ENCODE assay signal across 11 cellular contexts in the genomic region with DNA sequence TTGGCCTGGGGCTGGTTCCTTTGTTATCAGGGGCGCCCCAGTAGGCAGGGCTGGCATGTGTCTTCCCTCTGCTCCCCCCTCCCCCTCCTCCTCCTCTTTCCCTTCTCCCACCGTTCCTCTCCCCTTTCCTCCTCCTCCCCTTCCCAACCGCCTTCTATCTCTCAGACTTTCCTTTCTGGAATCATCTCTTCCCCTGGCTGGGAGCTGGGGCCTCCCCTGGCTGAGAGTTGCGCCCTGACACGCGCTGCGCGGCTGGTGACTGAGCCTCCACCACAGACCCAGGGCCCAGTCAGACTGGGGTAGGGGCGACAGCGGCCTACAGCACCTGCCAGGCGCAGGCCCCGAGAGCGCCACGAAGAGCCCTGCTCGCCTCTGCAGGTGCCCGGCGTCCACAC. TPM values are rescaled to one million over a fixed set of nuclear protein-coding genes. Genes with fewer than 3 reads are reported as not detected.
DNase-seq lines count a peak whose midpoint lies in the region; ATAC-seq, FAIRE-seq and TF ChIP-seq lines count a peak whose summit lies in the region.
"Had no signal": no experiment of that assay in that cellular context is flagged by ENCODE, and none has a peak within 500 bp of the region (broad histone marks: within the 10 kb centered on the region; RNA-seq: fewer than 3 reads in every experiment).

No MANE protein-coding gene starts in this region.

- no peaks in the 10 kb centered on the region for H3K4me1 Mint-ChIP-seq in endodermal cell
- H3K4me1 Mint-ChIP-seq in HFFc6 (ENCODE audit: low read depth): peaks cover 9% of the 10 kb centered on the region

- no peak overlapping the region for H2AFZ ChIP-seq in neural cell (ENCODE audit: low read depth, low read length)

- FAIRE-seq in D721Med (lab: Jason Lieb, UNC): no peak

- H4K20me1 ChIP-seq in neural cell (ENCODE audit: insufficient read depth): no peaks in the 10 kb centered on the region

- TF ChIP-seq EP300 in neural cell (conservative IDR thresholded peaks at IDR 0.05; ENCODE audit: poor library complexity, severe bottlenecking): no peak

- no peak for TF ChIP-seq POLR2A in uterus (IDR thresholded peaks at IDR 0.05)

- H3K36me3 Mint-ChIP-seq in endodermal cell (ENCODE audit: low read depth) (peaks cover 7% of the 10 kb centered on the region), HFFc6 (ENCODE audit: low read depth) (0 out of 2 replicates have a peak, but pooled peaks cover 5% of the 10 kb centered on the region)

- H3K79me2 ChIP-seq in neural cell (replicated peaks; ENCODE audit: insufficient read depth, low read length): no peaks in the 10 kb centered on the region

- peak; percentile 34 for DNase-seq in stimulated activated CD4-positive, alpha-beta T cell treated with anti-CD3 and anti-CD28 coated beads, Interleukin-15, amount 100 ng/mL, for 24 hours
- DNase-seq in stimulated activated CD4-positive, alpha-beta T cell treated with anti-CD3 and anti-CD28 coated beads, Interleukin-2, amount 100 ng/mL, for 48 hours: no peak
- DNase-seq in endodermal cell: peak; percentile 72
- no peak for DNase-seq in uterus
- DNase-seq in D721Med (ENCODE audit: insufficient read length, low spot score): no peak
- no peak for DNase-seq in HFFc6
- DNase-seq: left colon had no signal

- H3K27ac Mint-ChIP-seq in endodermal cell (no peak overlapping the region), HFFc6 (no peak overlapping the region)

- no peaks in the 10 kb centered on the region for H3F3A ChIP-seq in neural cell (ENCODE audit: insufficient read depth, low read length, poor library complexity, severe bottlenecking)

- H3K9me3 Mint-ChIP-seq in endodermal cell (no peaks in the 10 kb centered on the region), HFFc6 (no peaks in the 10 kb centered on the region)

- no peak for TF ChIP-seq CTCF in endodermal cell (conservative IDR thresholded peaks at IDR 0.05)
- TF ChIP-seq CTCF in neural cell (IDR thresholded peaks at IDR 0.05; ENCODE audit: poor library complexity, severe bottlenecking): no peak
- no peak for TF ChIP-seq CTCF in uterus (IDR thresholded peaks at IDR 0.05)
- TF ChIP-seq CTCF in D721Med (IDR thresholded peaks at IDR 0.05; ENCODE audit: insufficient read depth, missing control alignments): no peak
- no peak for TF ChIP-seq CTCF in HFFc6 (IDR thresholded peaks at IDR 0.05)

- ATAC-seq in GM18861 (IDR thresholded peaks at IDR 0.05; ENCODE audit: unreplicated experiment): no peak

- peak overlapping the region; percentile 14 for H3K4me3 Mint-ChIP-seq in endodermal cell
- no peak overlapping the region for H3K4me3 Mint-ChIP-seq in HFFc6

- H3K4me1 ChIP-seq in endodermal cell (ENCODE audit: control insufficient read depth, insufficient read depth, low read length): no peaks in the 10 kb centered on the region
- peaks cover 0 to 23% of the 10 kb centered on the region in 2 donors for H3K4me1 ChIP-seq in uterus

- H3K27me3 Mint-ChIP-seq in endodermal cell (ENCODE audit: insufficient read depth): peaks cover 68% of the 10 kb centered on the region
- H3K27me3 Mint-ChIP-seq in HFFc6 (ENCODE audit: insufficient read depth): peaks cover 15% of the 10 kb centered on the region

- no peak overlapping the region for H3K9ac ChIP-seq in endodermal cell (ENCODE audit: extremely low read depth, low read length, poor library complexity, severe bottlenecking)
- peak overlapping the region; percentile 54 for H3K9ac ChIP-seq in neural cell (ENCODE audit: low read length)

- no peak overlapping the region for H3K4me3 ChIP-seq in endodermal cell (ENCODE audit: low read length)
- peak overlapping the region; percentile 71 for H3K4me3 ChIP-seq in neural cell (ENCODE audit: low read length)
- H3K4me3 ChIP-seq in uterus: peak overlapping the region; percentile 23 to 40

- 63 to 78% methylated on average over 6 to 17 of the region's 17 CpGs for WGBS in endodermal cell (ENCODE audit: insufficient coverage in 1 of 2, insufficient read length in 1 of 2), 2 experiments

- no peaks in the 10 kb centered on the region for H3K9me2 ChIP-seq in neural cell (ENCODE audit: insufficient read depth, low read length)

- intact Hi-C loops in uterus (cut with DNase I; ENCODE audit: low total_unique reads): loop anchor here (10.0 kb wide), 1 partner anchor 218 kb away; no protein-coding TSS in a partner anchor

- H3K36me3 ChIP-seq in endodermal cell (ENCODE audit: control insufficient read depth, insufficient read depth, low read length): no peaks in the 10 kb centered on the region
- no peaks in the 10 kb centered on the region for H3K36me3 ChIP-seq in neural cell (ENCODE audit: insufficient read depth, low read length)
- no peaks in the 10 kb centered on the region for H3K36me3 ChIP-seq in uterus

- H3K27ac ChIP-seq in endodermal cell (ENCODE audit: low read depth, low read length): no peak overlapping the region
- H3K27ac ChIP-seq in neural cell (ENCODE audit: low read length): no peak overlapping the region
- peak overlapping the region; percentile 46 to 53 for H3K27ac ChIP-seq in uterus
- H3K27ac ChIP-seq: epithelial cell of prostate had no signal

- H3K9me3 ChIP-seq in endodermal cell (ENCODE audit: control insufficient read depth, low read length) (no peaks in the 10 kb centered on the region), neural cell (ENCODE audit: low read length) (peaks cover 14% of the 10 kb centered on the region), uterus (no peaks in the 10 kb centered on the region)

- no peak overlapping the region for H3K4me2 ChIP-seq in neural cell (ENCODE audit: low read length)

- H3K27me3 ChIP-seq in endodermal cell (ENCODE audit: control insufficient read depth, insufficient read depth, low read length, poor library complexity, severe bottlenecking): peaks cover 66% of the 10 kb centered on the region
- H3K27me3 ChIP-seq in neural cell (ENCODE audit: insufficient read depth, low read depth, low read length): peaks cover 42% of the 10 kb centered on the region
- no peaks in the 10 kb centered on the region for H3K27me3 ChIP-seq in uterus

- TF ChIP-seq RAD21 in neural cell (conservative IDR thresholded peaks at IDR 0.05): no peak

TF ChIP-seq in neural cell, 6 proteins besides CTCF, POLR2A, EP300 and RAD21:
- no peak for TF ChIP-seq POLR2AphosphoS5 (IDR thresholded peaks at IDR 0.05)
- no peak for TF ChIP-seq EZH2 (IDR thresholded peaks at IDR 0.05; ENCODE audit: borderline replicate concordance, insufficient read depth, low read length, poor library complexity, severe bottlenecking)
- no peak for TF ChIP-seq MXI1 (conservative IDR thresholded peaks at IDR 0.05; ENCODE audit: poor library complexity, severe bottlenecking)
- no peak for TF ChIP-seq TAF1 (IDR thresholded peaks at IDR 0.05; ENCODE audit: low read depth)
- TF ChIP-seq, protein P1, sequence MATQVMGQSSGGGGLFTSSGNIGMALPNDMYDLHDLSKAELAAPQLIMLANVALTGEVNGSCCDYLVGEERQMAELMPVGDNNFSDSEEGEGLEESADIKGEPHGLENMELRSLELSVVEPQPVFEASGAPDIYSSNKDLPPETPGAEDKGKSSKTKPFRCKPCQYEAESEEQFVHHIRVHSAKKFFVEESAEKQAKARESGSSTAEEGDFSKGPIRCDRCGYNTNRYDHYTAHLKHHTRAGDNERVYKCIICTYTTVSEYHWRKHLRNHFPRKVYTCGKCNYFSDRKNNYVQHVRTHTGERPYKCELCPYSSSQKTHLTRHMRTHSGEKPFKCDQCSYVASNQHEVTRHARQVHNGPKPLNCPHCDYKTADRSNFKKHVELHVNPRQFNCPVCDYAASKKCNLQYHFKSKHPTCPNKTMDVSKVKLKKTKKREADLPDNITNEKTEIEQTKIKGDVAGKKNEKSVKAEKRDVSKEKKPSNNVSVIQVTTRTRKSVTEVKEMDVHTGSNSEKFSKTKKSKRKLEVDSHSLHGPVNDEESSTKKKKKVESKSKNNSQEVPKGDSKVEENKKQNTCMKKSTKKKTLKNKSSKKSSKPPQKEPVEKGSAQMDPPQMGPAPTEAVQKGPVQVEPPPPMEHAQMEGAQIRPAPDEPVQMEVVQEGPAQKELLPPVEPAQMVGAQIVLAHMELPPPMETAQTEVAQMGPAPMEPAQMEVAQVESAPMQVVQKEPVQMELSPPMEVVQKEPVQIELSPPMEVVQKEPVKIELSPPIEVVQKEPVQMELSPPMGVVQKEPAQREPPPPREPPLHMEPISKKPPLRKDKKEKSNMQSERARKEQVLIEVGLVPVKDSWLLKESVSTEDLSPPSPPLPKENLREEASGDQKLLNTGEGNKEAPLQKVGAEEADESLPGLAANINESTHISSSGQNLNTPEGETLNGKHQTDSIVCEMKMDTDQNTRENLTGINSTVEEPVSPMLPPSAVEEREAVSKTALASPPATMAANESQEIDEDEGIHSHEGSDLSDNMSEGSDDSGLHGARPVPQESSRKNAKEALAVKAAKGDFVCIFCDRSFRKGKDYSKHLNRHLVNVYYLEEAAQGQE (IDR thresholded peaks at IDR 0.05; ENCODE audit: borderline replicate concordance): no peak
- TF ChIP-seq SMC3 (conservative IDR thresholded peaks at IDR 0.05; ENCODE audit: poor library complexity): no peak

RNA-seq across cellular contexts. Expression of a gene that starts 2.8 kb away (rescaled TPM):
- 1 to 10 TPM; 3.1 to 5.9 TPM for total RNA-seq in endodermal cell
- polyA plus RNA-seq in endodermal cell (2013, experiment 1 of 2): 3.3 TPM
- polyA plus RNA-seq in endodermal cell (2013, experiment 2 of 2): 2.6 TPM
- polyA plus RNA-seq in neural cell: 9.9 and 10.1 TPM in 2 replicates
- polyA minus RNA-seq in neural cell: 24.0 and 27.0 TPM in 2 replicates
- 1 to 10 TPM in 3 of 4 donors, not detected in 1; 2.2 to 7.9 (median 3.1) TPM for total RNA-seq in uterus
- under 1 TPM in 4 of 6 experiments, not detected in 2; 0.02 to 0.17 (median 0.07) TPM for total RNA-seq in HFFc6 (2021; fragmentation: NEBNext Ultra II Directional; extraction: Animal tissue kit (Norgen Biotek cat#: 25700))
- total RNA-seq: RPMI7951 had no signal

RNA-seq across cellular contexts. Expression of a gene that starts 21.5 kb away (rescaled TPM):
- total RNA-seq in endodermal cell: 10 to 100 TPM; 17.3 to 32.5 TPM
- polyA plus RNA-seq in endodermal cell (2013, experiment 1 of 2): 39.7 TPM
- 40.1 TPM for polyA plus RNA-seq in endodermal cell (2013, experiment 2 of 2)
- 234 and 238 TPM in 2 replicates for polyA plus RNA-seq in neural cell
- polyA minus RNA-seq in neural cell: 182 and 186 TPM in 2 replicates
- 10 to 100 TPM in 3 of 4 donors, 1 to 10 TPM in 1; 8.7 to 69.7 (median 16.1) TPM for total RNA-seq in uterus
- 10 to 100 TPM in 2 of 6 experiments, 1 to 10 TPM in 4; 8.6 to 13.1 (median 9.2) TPM for total RNA-seq in HFFc6 (2021; fragmentation: NEBNext Ultra II Directional; extraction: Animal tissue kit (Norgen Biotek cat#: 25700))
- total RNA-seq: RPMI7951 had no signal

Comparison
In these comparisons a context has a peak if more than half of its experiments do, and no peak if none do; other contexts are left out.
1. DNase-seq: peak in stimulated activated CD4-positive, alpha-beta T cell treated with anti-CD3 and anti-CD28 coated beads, Interleukin-15, amount 100 ng/mL, for 24 hours (single experiment) and endodermal cell (single experiment); none in stimulated activated CD4-positive, alpha-beta T cell treated with anti-CD3 and anti-CD28 coated beads, Interleukin-2, amount 100 ng/mL, for 48 hours (0 of 2), uterus (0 of 2), D721Med (single experiment) and HFFc6 (single experiment).
2. H3K27ac ChIP-seq: peak in uterus (2 of 2); none in endodermal cell (single experiment) and neural cell (single experiment).